ENCODE assay signal across 23 cellular contexts in genomic region chr13:45792827-45793303, GRCh38. TPM values are rescaled to one million over a fixed set of nuclear protein-coding genes. Genes with fewer than 3 reads are reported as not detected.
DNase-seq lines count a peak whose midpoint lies in the region; ATAC-seq, FAIRE-seq and TF ChIP-seq lines count a peak whose summit lies in the region.
"Had no signal": no experiment of that assay in that cellular context is flagged by ENCODE, and none has a peak within 500 bp of the region (broad histone marks: within the 10 kb centered on the region; RNA-seq: fewer than 3 reads in every experiment).

No MANE protein-coding gene starts in this region.

- CTCF ChIA-PET in CD4-positive, alpha-beta T cell (lab: Charles Lee): no interaction called here
- CTCF ChIA-PET in GM12878 (lab: Yijun Ruan, JAX): no interaction called here

- H2AFZ ChIP-seq in GM12878 (ENCODE audit: control insufficient read depth, low read depth, low read length): no peak overlapping the region

- H3K79me2 ChIP-seq in GM12878 (ENCODE audit: control insufficient read depth, insufficient read depth, low read length): no peaks in the 10 kb centered on the region

- H3K9me3 ChIP-seq in CD4-positive, alpha-beta T cell (ENCODE audit: control insufficient read depth, low read length): no peaks in the 10 kb centered on the region
- H3K9me3 ChIP-seq in GM12878 (replicated peaks; ENCODE audit: control insufficient read depth, insufficient read depth, low read length) (no peaks in the 10 kb centered on the region; the same call in 2 of the 3 replicates), kidney (ENCODE audit: control insufficient read depth in 1 of 2, low read length in 2 of 2) (no peaks in the 10 kb centered on the region)
- H3K9me3 ChIP-seq: HAP-1, MG63 had no signal

- no peak overlapping the region for H3K27ac ChIP-seq in CD4-positive, alpha-beta T cell (ENCODE audit: low read depth, low read length)
- H3K27ac ChIP-seq in GM12878 (ENCODE audit: control insufficient read depth, insufficient read depth) (no peak overlapping the region), kidney (ENCODE audit: low read depth in 2 of 2, low read length in 2 of 2) (no peak overlapping the region)

- H3K27ac Mint-ChIP-seq in CD4-positive, alpha-beta T cell: peak overlapping the region; percentile 77
- H3K27ac Mint-ChIP-seq in nephron: peak overlapping the region in 2 of 3 experiments; percentile 4 to 38
- no peak overlapping the region for H3K27ac Mint-ChIP-seq in activated T-helper 2 cell treated with anti-CD3 and anti-CD28 coated beads, Interferon-gamma antibody, Interleukin-2, Interleukin-4, amounts not matched to agents 10 μg/mL and 5 μg/mL and 100 μg/mL, durations not matched to agents 14 hours and 24 hours and 36 hours
- H3K27ac Mint-ChIP-seq: CD8-positive, alpha-beta T cell had no signal

- H4K20me1 ChIP-seq in GM12878 (ENCODE audit: control insufficient read depth, insufficient read depth): no peaks in the 10 kb centered on the region

- POLR2A ChIA-PET in CD4-positive, alpha-beta T cell (lab: Charles Lee): no interaction called here
- POLR2A ChIA-PET in GM12878 (lab: Charles Lee): no interaction called here

- no peak overlapping the region for H3K9ac ChIP-seq in GM12878 (ENCODE audit: control insufficient read depth, insufficient read depth, low read length)
- H3K9ac ChIP-seq in kidney (ENCODE audit: low read length in 2 of 2): no peak overlapping the region

- no peak for DNase-seq in CD4-positive, alpha-beta T cell
- DNase-seq in GM12878 (ENCODE audit: low read depth, low spot score) (peak; percentile 54), kidney (no peak), cerebellar nuclear complex (lab: John Stamatoyannopoulos, UW) (no peak), dedifferentiated amniotic fluid mesenchymal stem cell (ENCODE audit: extremely low spot score) (no peak)
- DNase-seq in activated T-helper 2 cell treated with anti-CD3 and anti-CD28 coated beads, Interferon-gamma antibody, Interleukin-2, Interleukin-4, amounts not matched to agents 10 μg/mL and 5 μg/mL and 100 μg/mL, durations not matched to agents 14 hours and 24 hours and 36 hours (ENCODE audit: low spot score): no peak
- DNase-seq: 8988T; CD8-positive, alpha-beta T cell; DMS79; IMR-90; Karpas-422; MG63; NCI-H1092 treated with DMSO at 0.1 percent for 48 hours; NCI-H1694; NCI-H2107; NCI-H2227 treated with DMSO at 0.1 percent for 48 hours; NCI-H524; SHP77 had no signal

- TF ChIP-seq EP300 in GM12878 (IDR thresholded peaks at IDR 0.05; ENCODE audit: borderline replicate concordance in 1 of 2, control insufficient read depth in 1 of 2, low read depth in 2 of 2, low read length in 2 of 2): peak; percentile 66 to 77; a peak in 2 of 4 replicates

- 45% methylated on average over 6 of the region's 6 CpGs for WGBS in GM12878 (ENCODE audit: insufficient coverage, insufficient replicate concordance, low lambda C conversion rate, missing lambda C conversion rate)

- H3K4me1 ChIP-seq in GM12878 (ENCODE audit: control insufficient read depth, insufficient read depth, low read length): no peaks in the 10 kb centered on the region
- H3K4me1 ChIP-seq in kidney (ENCODE audit: control insufficient read depth in 1 of 2, insufficient read depth in 1 of 2, low read depth in 1 of 2, low read length in 2 of 2): peaks cover 2 to 13% of the 10 kb centered on the region in 2 donors

- H3K27me3 ChIP-seq in CD4-positive, alpha-beta T cell (ENCODE audit: control insufficient read depth, insufficient read depth, low read length): no peaks in the 10 kb centered on the region
- no peaks in the 10 kb centered on the region; a peak in 1 of 4 replicates for H3K27me3 ChIP-seq in GM12878 (replicated peaks in 1 of 2; ENCODE audit: control insufficient read depth in 2 of 2, insufficient read depth in 2 of 2, low read length in 1 of 2)
- H3K27me3 ChIP-seq: MG63 had no signal

- no peaks in the 10 kb centered on the region for H3K36me3 Mint-ChIP-seq in CD4-positive, alpha-beta T cell (ENCODE audit: low read depth)
- H3K36me3 Mint-ChIP-seq in nephron (ENCODE audit: low read depth): peaks cover 3% of the 10 kb centered on the region
- no peaks in the 10 kb centered on the region for H3K36me3 Mint-ChIP-seq in activated T-helper 2 cell treated with anti-CD3 and anti-CD28 coated beads, Interferon-gamma antibody, Interleukin-2, Interleukin-4, amounts not matched to agents 10 μg/mL and 5 μg/mL and 100 μg/mL, durations not matched to agents 14 hours and 24 hours and 36 hours (ENCODE audit: low read depth)
- H3K36me3 Mint-ChIP-seq: CD8-positive, alpha-beta T cell had no signal

- peaks cover 27% of the 10 kb centered on the region for H3K4me1 Mint-ChIP-seq in CD4-positive, alpha-beta T cell (ENCODE audit: low read depth)
- peaks cover 20% of the 10 kb centered on the region for H3K4me1 Mint-ChIP-seq in nephron
- H3K4me1 Mint-ChIP-seq in activated T-helper 2 cell treated with anti-CD3 and anti-CD28 coated beads, Interferon-gamma antibody, Interleukin-2, Interleukin-4, amounts not matched to agents 10 μg/mL and 5 μg/mL and 100 μg/mL, durations not matched to agents 14 hours and 24 hours and 36 hours (ENCODE audit: low read depth): peaks cover 9% of the 10 kb centered on the region

- no peak overlapping the region for H3K4me2 ChIP-seq in GM12878 (ENCODE audit: control insufficient read depth, insufficient read depth)

- H3K36me3 ChIP-seq in GM12878 (ENCODE audit: control insufficient read depth in 2 of 2, insufficient read depth in 2 of 2, low read length in 1 of 2) (no peaks in the 10 kb centered on the region), kidney (ENCODE audit: control insufficient read depth in 1 of 2, insufficient read depth in 2 of 2, low read length in 2 of 2) (no peaks in the 10 kb centered on the region)
- H3K36me3 ChIP-seq: HAP-1, MG63 had no signal

- intact Hi-C loops in CD4-positive, alpha-beta T cell (cut with DNase I, micrococcal nuclease): no loop called here
- intact Hi-C loops in GM12878 (cut with micrococcal nuclease; ENCODE audit: unreplicated experiment) (no loop called here), kidney (cut with DNase I) (no loop called here)
- intact Hi-C loops in activated T-helper 2 cell treated with anti-CD3 and anti-CD28 coated beads, Interferon-gamma antibody, Interleukin-2, Interleukin-4, amounts not matched to agents 10 μg/mL and 5 μg/mL and 100 μg/mL, durations not matched to agents 14 hours and 24 hours and 36 hours (cut with micrococcal nuclease): no loop called here

- H3K4me3 Mint-ChIP-seq in CD4-positive, alpha-beta T cell: peak overlapping the region; percentile 16
- H3K4me3 Mint-ChIP-seq in nephron: no peak overlapping the region
- no peak overlapping the region for H3K4me3 Mint-ChIP-seq in activated T-helper 2 cell treated with anti-CD3 and anti-CD28 coated beads, Interferon-gamma antibody, Interleukin-2, Interleukin-4, amounts not matched to agents 10 μg/mL and 5 μg/mL and 100 μg/mL, durations not matched to agents 14 hours and 24 hours and 36 hours (ENCODE audit: low read depth)
- H3K4me3 Mint-ChIP-seq: CD8-positive, alpha-beta T cell had no signal

- in situ Hi-C loops in GM12878 (cut with MboI): no loop called here

- FAIRE-seq in GM12878 (lab: Jason Lieb, UNC) (no peak), kidney (lab: Jason Lieb, UNC) (no peak)

- TF ChIP-seq CTCF in CD4-positive, alpha-beta T cell (IDR thresholded peaks at IDR 0.05): no peak
- TF ChIP-seq CTCF in GM12878 (IDR thresholded peaks at IDR 0.05 in 2 of 3, conservative IDR thresholded peaks at IDR 0.05 in 1 of 3; ENCODE audit: control insufficient read depth in 2 of 3, extremely low read depth in 1 of 3, insufficient read depth in 1 of 3, low read depth in 3 of 3, low read length in 3 of 3): no peak
- TF ChIP-seq CTCF in nephron (IDR thresholded peaks at IDR 0.05; ENCODE audit: unreplicated experiment in 3 of 3): no peak
- TF ChIP-seq CTCF in kidney (IDR thresholded peaks at IDR 0.05; ENCODE audit: borderline replicate concordance, extremely low read depth, insufficient read depth): no peak

- BruUV-seq in GM12878 (replicated peaks; lab: Mats Ljungman, UMichigan): no TSS peak

- RAD21 ChIA-PET in GM12878 (lab: Charles Lee; ENCODE audit: unreplicated experiment): no interaction called here

- H3K27me3 Mint-ChIP-seq in CD4-positive, alpha-beta T cell: no peaks in the 10 kb centered on the region
- peaks cover 4% of the 10 kb centered on the region for H3K27me3 Mint-ChIP-seq in nephron (ENCODE audit: low read depth)
- H3K27me3 Mint-ChIP-seq in activated T-helper 2 cell treated with anti-CD3 and anti-CD28 coated beads, Interferon-gamma antibody, Interleukin-2, Interleukin-4, amounts not matched to agents 10 μg/mL and 5 μg/mL and 100 μg/mL, durations not matched to agents 14 hours and 24 hours and 36 hours (ENCODE audit: low read depth): peaks cover 2% of the 10 kb centered on the region

- no peak for TF ChIP-seq POLR2A in GM12878 (IDR thresholded peaks at IDR 0.05; ENCODE audit: low read depth, low read length)

- no peaks in the 10 kb centered on the region for H3K9me3 Mint-ChIP-seq in CD4-positive, alpha-beta T cell
- H3K9me3 Mint-ChIP-seq in nephron: no peaks in the 10 kb centered on the region
- no peaks in the 10 kb centered on the region for H3K9me3 Mint-ChIP-seq in activated T-helper 2 cell treated with anti-CD3 and anti-CD28 coated beads, Interferon-gamma antibody, Interleukin-2, Interleukin-4, amounts not matched to agents 10 μg/mL and 5 μg/mL and 100 μg/mL, durations not matched to agents 14 hours and 24 hours and 36 hours

- H3K4me3 ChIP-seq in GM12878 (no peak overlapping the region), kidney (ENCODE audit: low read length in 2 of 2) (no peak overlapping the region)
- H3K4me3 ChIP-seq: HAP-1, MG63 had no signal

- peak; percentile 37 for ATAC-seq in CD4-positive, alpha-beta T cell (ENCODE audit: poor library complexity)
- ATAC-seq in GM19463 (IDR thresholded peaks at IDR 0.05; ENCODE audit: unreplicated experiment): peak; percentile 70
- ATAC-seq in GM12878: peak; percentile 85
- ATAC-seq: CD8-positive, alpha-beta T cell had no signal

- TF ChIP-seq RAD21 in GM12878 (IDR thresholded peaks at IDR 0.05; ENCODE audit: insufficient read depth, low read depth, low read length): no peak

- SMC1A ChIA-PET in GM12878 (lab: Charles Lee; ENCODE audit: uncharacterized antibody, unreplicated experiment): interaction anchor here (1.2 kb wide), 1 partner anchor 75 kb away, joined by 3 read pairs; no protein-coding TSS in a partner anchor

RNA-seq across cellular contexts. Expression of gene SIAH3, which starts 58.7 kb away (rescaled TPM):
- 1 to 10 TPM; 1.3 to 1.6 TPM for total RNA-seq in CD4-positive, alpha-beta T cell
- total RNA-seq in GM12878 (2013; cell fraction: nucleolus; rRNA removed): not detected in 2 replicates
- total RNA-seq in GM12878 (2014; rRNA removed) (not detected in 2 replicates), GM12878 (2014; rRNA removed; fragmentation: Illumina TruSeq; extraction: Trizol) (not detected in 2 replicates), GM12878 (2021) (not detected in 2 replicates), kidney (0.03 TPM)
- polyA plus RNA-seq in GM12878 (2011; ENCODE audit: low read depth): not detected
- polyA plus RNA-seq in GM12878 (2011; rRNA removed) (not detected in 2 replicates), GM12878 (2014; fragmentation: Illumina TruSeq; extraction: Trizol) (not detected in 2 replicates), GM12878 (2014; fragmentation: Nextera tagmentation; extraction: Ambion mirVana) (not detected), GM12878 (2014; rRNA removed) (not detected in 2 replicates), GM12878 (2016; fragmentation: Nextera tagmentation; extraction: Ambion mirVana) (not detected), kidney (ENCODE audit: insufficient read depth, low read depth, low replicate concordance) (0.41 TPM)
- polyA plus RNA-seq in GM12878 (2011; cell fraction: cytosol; rRNA removed): not detected in 2 replicates
- not detected in 2 replicates for polyA plus RNA-seq in GM12878 (2011; cell fraction: nucleus; rRNA removed)
- polyA plus RNA-seq in GM12878 (2012): not detected in 2 replicates
- polyA minus RNA-seq in GM12878 (2011; rRNA and poly(A)+ RNA removed): not detected in 2 replicates
- polyA minus RNA-seq in GM12878 (2011; cell fraction: cytosol; rRNA and poly(A)+ RNA removed): not detected in 2 replicates
- not detected in 2 replicates for polyA minus RNA-seq in GM12878 (2011; cell fraction: nucleus; rRNA and poly(A)+ RNA removed)
- total RNA-seq in activated T-helper 2 cell treated with anti-CD3 and anti-CD28 coated beads, Interferon-gamma antibody, Interleukin-2, Interleukin-4, amounts not matched to agents 10 μg/mL and 5 μg/mL and 100 μg/mL, durations not matched to agents 14 hours and 24 hours and 36 hours: 0.07 TPM in 2 replicates
- total RNA-seq: IMR-90, OCI-LY7 had no signal
- polyA plus RNA-seq: BJ had no signal
